ENCODE assay signal across 11 cellular contexts in genomic region chr14:101844219-101844618, GRCh38.
DNase-seq lines count a peak whose midpoint lies in the region; ATAC-seq and TF ChIP-seq lines count a peak whose summit lies in the region.
"Had no signal": no experiment of that assay in that cellular context is flagged by ENCODE, and none has a peak within 500 bp of the region (broad histone marks: within the 10 kb centered on the region; RNA-seq: fewer than 3 reads in every experiment).

No MANE protein-coding gene starts in this region.

- peak overlapping the region; percentile 7 for H3K27ac ChIP-seq in CD4-positive, alpha-beta memory T cell (ENCODE audit: low read depth, low read length)
- H3K27ac ChIP-seq in lower lobe of right lung (no peak overlapping the region), gastroesophageal sphincter (no peak overlapping the region)
- H3K27ac ChIP-seq: gastrocnemius medialis had no signal

- POLR2A ChIA-PET in CD4-positive, alpha-beta memory T cell (lab: Charles Lee; ENCODE audit: partially characterized antibody), result interaction anchor here (0.9 to 16.8 kb wide), 14 partner anchors 9 to 138 kb away, joined by 3 to 385 read pairs (median 4); no protein-coding TSS in a partner anchor
- POLR2A ChIA-PET in T-cell (lab: Charles Lee), result interaction anchor here (0.5 to 1.3 kb wide), 7 partner anchors 18 to 371 kb away, joined by 3 to 5 read pairs (median 4); no protein-coding TSS in a partner anchor

- ATAC-seq in GM19324 (IDR thresholded peaks at IDR 0.05; ENCODE audit: low FRiP score, unreplicated experiment) (peak; percentile 46), T-cell (replicated peaks in 1 of 4) (no peak), lower lobe of right lung (peak; percentile 34 to 36), gastroesophageal sphincter (no peak), HG02981 (IDR thresholded peaks at IDR 0.05; ENCODE audit: unreplicated experiment) (no peak)
- ATAC-seq: gastrocnemius medialis had no signal

- CTCF ChIA-PET in CD4-positive, alpha-beta memory T cell (lab: Charles Lee; ENCODE audit: partially characterized antibody), result interaction anchor here (0.7 to 8.2 kb wide), 16 partner anchors 9 to 137 kb away, joined by 3 to 112 read pairs (median 5); no protein-coding TSS in a partner anchor
- CTCF ChIA-PET in T-cell (lab: Charles Lee), result interaction anchor here (0.8 to 3.0 kb wide), 7 partner anchors 9 to 84 kb away, joined by 3 to 23 read pairs (median 5); no protein-coding TSS in a partner anchor

- TF ChIP-seq EP300 in gastroesophageal sphincter (IDR thresholded peaks at IDR 0.05), result no peak

- peaks cover 96% of the 10 kb centered on the region for H3K4me1 ChIP-seq in CD4-positive, alpha-beta memory T cell (ENCODE audit: insufficient read depth, low read length)
- peaks cover 15% of the 10 kb centered on the region for H3K4me1 ChIP-seq in lower lobe of right lung
- H3K4me1 ChIP-seq in gastroesophageal sphincter, result peaks cover 0 to 56% (median 0%) of the 10 kb centered on the region in 3 donors

- H3K36me3 ChIP-seq in CD4-positive, alpha-beta memory T cell (ENCODE audit: insufficient read depth, low read length), result peaks cover 15% of the 10 kb centered on the region
- H3K36me3 ChIP-seq in lower lobe of right lung (peaks cover 9% of the 10 kb centered on the region), gastroesophageal sphincter (peaks cover 0 to 10% of the 10 kb centered on the region in 2 donors)
- H3K36me3 ChIP-seq: gastrocnemius medialis had no signal

- H3K27ac Mint-ChIP-seq in CD4-positive, alpha-beta memory T cell, result peak overlapping the region; percentile 76 to 95 (median 91)
- peak overlapping the region; percentile 77 to 88 for H3K27ac Mint-ChIP-seq in T-cell

- peaks cover 0 to 4% (median 0%) of the 10 kb centered on the region in 8 donors for H3K9me3 Mint-ChIP-seq in CD4-positive, alpha-beta memory T cell
- H3K9me3 Mint-ChIP-seq in T-cell, result no peaks in the 10 kb centered on the region

- no peaks in the 10 kb centered on the region for H3K27me3 ChIP-seq in CD4-positive, alpha-beta memory T cell (ENCODE audit: insufficient read depth, low read length)
- no peaks in the 10 kb centered on the region for H3K27me3 ChIP-seq in lower lobe of right lung (ENCODE audit: low read depth)
- H3K27me3 ChIP-seq in gastroesophageal sphincter, result no peaks in the 10 kb centered on the region
- H3K27me3 ChIP-seq: dorsolateral prefrontal cortex, gastrocnemius medialis had no signal

- H3K9me3 ChIP-seq in CD4-positive, alpha-beta memory T cell (ENCODE audit: control insufficient read depth in 1 of 2, low read length in 2 of 2), result no peaks in the 10 kb centered on the region
- H3K9me3 ChIP-seq in lower lobe of right lung, result no peaks in the 10 kb centered on the region
- no peaks in the 10 kb centered on the region for H3K9me3 ChIP-seq in gastroesophageal sphincter
- H3K9me3 ChIP-seq: gastrocnemius medialis had no signal

- TF ChIP-seq POLR2A in gastroesophageal sphincter (IDR thresholded peaks at IDR 0.05), result no peak

- TF ChIP-seq CTCF in lower lobe of right lung (IDR thresholded peaks at IDR 0.05), result no peak
- TF ChIP-seq CTCF in gastroesophageal sphincter (IDR thresholded peaks at IDR 0.05), result no peak

- H3K4me3 ChIP-seq in CD4-positive, alpha-beta memory T cell (ENCODE audit: low read length in 2 of 2), result no peak overlapping the region
- H3K4me3 ChIP-seq in lower lobe of right lung, result no peak overlapping the region
- H3K4me3 ChIP-seq in gastroesophageal sphincter, result no peak overlapping the region
- H3K4me3 ChIP-seq: dorsolateral prefrontal cortex, gastrocnemius medialis had no signal

- peak overlapping the region in 4 of 8 donors; percentile 5 to 77 (median 20) for H3K4me3 Mint-ChIP-seq in CD4-positive, alpha-beta memory T cell
- H3K4me3 Mint-ChIP-seq in T-cell, result peak overlapping the region in 1 of 3 donors; percentile 29

- no peak for DNase-seq in CD4-positive, alpha-beta memory T cell
- DNase-seq in T-cell, result no peak
- no peak for DNase-seq in lower lobe of right lung
- no peak for DNase-seq in glomerular visceral epithelial cell (ENCODE audit: extremely low spot score)
- no peak for DNase-seq in HuH-7.5 (ENCODE audit: low spot score)
- DNase-seq: dorsolateral prefrontal cortex, gastrocnemius medialis, NCI-H526 treated with DMSO at 0.1 percent for 48 hours had no signal

- H3K36me3 Mint-ChIP-seq in CD4-positive, alpha-beta memory T cell, result peaks cover 15 to 51% of the 10 kb centered on the region in 2 donors
- H3K36me3 Mint-ChIP-seq in T-cell, result peaks cover 39% of the 10 kb centered on the region

- 68 to 86% methylated on average over 7 to 8 of the region's 19 CpGs for WGBS in gastroesophageal sphincter (ENCODE audit: low coverage in 1 of 2), 2 donors

- intact Hi-C loops in CD4-positive, alpha-beta memory T cell (cut with micrococcal nuclease), result loop anchor here (5.0 kb wide), 1 partner anchor 33 kb away; no protein-coding TSS in a partner anchor
- intact Hi-C loops in lower lobe of right lung (cut with DNase I), result no loop called here

- H3K27me3 Mint-ChIP-seq in CD4-positive, alpha-beta memory T cell, result no peaks in the 10 kb centered on the region
- no peaks in the 10 kb centered on the region for H3K27me3 Mint-ChIP-seq in T-cell

- peaks cover 74 to 99% (median 89%) of the 10 kb centered on the region in 4 donors for H3K4me1 Mint-ChIP-seq in CD4-positive, alpha-beta memory T cell
- peaks cover 95 to 97% (median 95%) of the 10 kb centered on the region in 3 donors for H3K4me1 Mint-ChIP-seq in T-cell

Comparison
In these comparisons a context has a peak if more than half of its experiments do, and no peak if none do; other contexts are left out.
1. ATAC-seq: peak in GM19324 (single experiment) and lower lobe of right lung (2 of 2); none in T-cell (0 of 4), gastroesophageal sphincter (single experiment) and HG02981 (single experiment).